8 cellular contexts compared by ENCODE assay signal in the genomic region with DNA sequence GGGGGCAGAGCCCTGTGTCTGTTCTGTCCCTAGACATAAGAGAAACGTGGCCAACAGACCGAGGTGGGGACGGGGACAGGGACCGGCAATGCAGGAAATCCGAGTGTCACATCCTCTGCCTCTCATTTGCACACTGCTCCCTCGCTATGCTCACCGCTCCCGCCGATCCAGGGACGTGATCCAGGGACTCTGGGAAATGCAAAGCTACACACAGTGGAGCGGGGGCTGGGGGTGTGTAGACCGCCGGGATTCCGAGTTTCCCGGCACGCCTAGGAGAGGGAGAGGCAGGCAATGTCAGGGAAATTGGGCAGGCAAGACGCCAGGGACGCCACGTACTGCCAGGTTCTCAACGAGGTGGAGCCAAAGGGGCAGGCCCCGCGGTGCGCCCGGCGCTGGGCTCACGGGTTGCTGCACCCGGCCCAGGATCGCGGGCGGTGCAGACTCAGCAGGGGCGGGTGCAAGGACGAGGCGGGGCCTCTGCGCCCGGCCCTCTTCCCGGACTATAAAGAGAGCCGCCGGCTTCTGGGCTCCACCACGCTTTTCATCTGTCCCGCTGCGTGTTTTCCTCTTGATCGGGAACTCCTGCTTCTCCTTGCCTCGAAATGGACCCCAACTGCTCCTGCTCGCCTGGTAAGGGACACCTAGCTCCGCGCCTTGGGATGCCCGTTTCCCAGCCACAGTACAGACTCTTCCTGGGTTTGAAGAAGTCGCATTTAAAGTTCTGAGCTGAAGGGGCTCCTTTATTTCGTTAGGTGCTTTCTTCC. TPM values are rescaled to one million over a fixed set of nuclear protein-coding genes. Genes with fewer than 3 reads are reported as not detected.
DNase-seq lines count a peak whose midpoint lies in the region; ATAC-seq and TF ChIP-seq lines count a peak whose summit lies in the region.

A gene (plus strand): TSS at position 532 of the 764 bp plus-strand sequence. CDS start 71 bp downstream, at position 603.

- H3K9me2 ChIP-seq in SU-DHL-6 (replicated peaks; ENCODE audit: insufficient read depth, low read length): no peaks in the 10 kb centered on the region

- peak; percentile 77 for DNase-seq in NCI-H1092 (lab: John Stamatoyannopoulos, UW)
- peak; percentile 95 for DNase-seq in activated naive CD8-positive, alpha-beta T cell treated with anti-CD3 and anti-CD28 coated beads, Interleukin-2, amount 10 ng/mL, durations not matched to agents 7 days and 5 days
- peak; percentile 97 for DNase-seq in Right ventricle myocardium superior
- peak; percentile 93 to 95 for DNase-seq in trophoblast cell
- DNase-seq in transverse colon: peak; percentile 94

- H3K4me1 ChIP-seq in trophoblast cell (ENCODE audit: control insufficient read depth in 1 of 2, insufficient read depth in 2 of 2, low read length in 2 of 2) (peaks cover 4 to 10% of the 10 kb centered on the region in 2 experiments), transverse colon (peaks cover 3 to 20% (median 11%) of the 10 kb centered on the region in 4 donors)

- TF ChIP-seq CTCF in SU-DHL-6 (IDR thresholded peaks at IDR 0.05; ENCODE audit: insufficient read depth, low read length, poor library complexity, severe bottlenecking) (no peak), transverse colon (IDR thresholded peaks at IDR 0.05) (no peak)

- H2BK120ac ChIP-seq in trophoblast cell (ENCODE audit: insufficient read depth, low read length, poor library complexity): peak within 1 kb of the TSS; percentile 29

- no peak within 1 kb of the TSS for H2BK5ac ChIP-seq in trophoblast cell (ENCODE audit: low read depth, low read length, poor library complexity)

- intact Hi-C loops in Right ventricle myocardium superior (cut with DNase I) (loop anchor here (2.0 kb wide), 1 partner anchor 73 kb away; a partner anchor contains a TSS), transverse colon (cut with DNase I; ENCODE audit: low total_unique reads) (loop anchor here (5.0 kb wide), 2 partner anchors 55 to 75 kb away; a partner anchor contains a TSS)

- peak within 1 kb of the TSS; percentile 6 for H3K4ac ChIP-seq in trophoblast cell (ENCODE audit: low read depth, low read length)

- peak within 1 kb of the TSS; percentile 73 for H4K12ac ChIP-seq in trophoblast cell (ENCODE audit: low read depth, low read length)

- peak within 1 kb of the TSS; percentile 36 for H4K91ac ChIP-seq in trophoblast cell (ENCODE audit: low read depth, low read length)

- H3F3A ChIP-seq in SU-DHL-6 (ENCODE audit: insufficient read depth): no peaks in the 10 kb centered on the region

- H3K9ac ChIP-seq in SU-DHL-6 (ENCODE audit: low read length) (peak within 1 kb of the TSS; percentile 57), trophoblast cell (ENCODE audit: low read length) (peak within 1 kb of the TSS; percentile 77)

- no peaks in the 10 kb centered on the region for H3K27me3 Mint-ChIP-seq in activated naive CD8-positive, alpha-beta T cell treated with anti-CD3 and anti-CD28 coated beads, Interleukin-2, amount 10 ng/mL, durations not matched to agents 7 days and 5 days

- H3K27me3 ChIP-seq in SU-DHL-6 (ENCODE audit: low read length) (no peaks in the 10 kb centered on the region), trophoblast cell (ENCODE audit: insufficient read depth, low read length) (no peaks in the 10 kb centered on the region), transverse colon (no peaks in the 10 kb centered on the region)

- peak within 1 kb of the TSS; percentile 63 for H3K18ac ChIP-seq in trophoblast cell (ENCODE audit: low read length)

- H2AFZ ChIP-seq in SU-DHL-6 (ENCODE audit: low read depth, low read length, severe bottlenecking): peak within 1 kb of the TSS; percentile 78
- peak within 1 kb of the TSS; percentile 85 for H2AFZ ChIP-seq in trophoblast cell (ENCODE audit: insufficient read depth, low read length, poor library complexity)

- peaks cover 8% of the 10 kb centered on the region for H3K79me1 ChIP-seq in trophoblast cell (ENCODE audit: low read length)

- H3K4me3 ChIP-seq in SU-DHL-6 (ENCODE audit: insufficient read depth, low read length, poor library complexity, severe bottlenecking) (peak within 1 kb of the TSS; percentile 51), trophoblast cell (ENCODE audit: low read depth, low read length) (peak within 1 kb of the TSS; percentile 73), transverse colon (peak within 1 kb of the TSS; percentile 43 to 79 (median 55))

- no peak within 1 kb of the TSS for H2AK5ac ChIP-seq in trophoblast cell (ENCODE audit: low read length)

- H3K23ac ChIP-seq in trophoblast cell (ENCODE audit: low read length): no peak within 1 kb of the TSS

- peaks cover 3% of the 10 kb centered on the region for H3K9me3 Mint-ChIP-seq in activated naive CD8-positive, alpha-beta T cell treated with anti-CD3 and anti-CD28 coated beads, Interleukin-2, amount 10 ng/mL, durations not matched to agents 7 days and 5 days

- POLR2A ChIA-PET in activated naive CD8-positive, alpha-beta T cell treated with anti-CD3 and anti-CD28 coated beads, Interleukin-2, amount 10 ng/mL, durations not matched to agents 7 days and 5 days (lab: Charles Lee): interaction anchor here (0.8 to 2.8 kb wide), 17 partner anchors 8 to 76 kb away, joined by 3 to 28 read pairs (median 5); a partner anchor contains a TSS

- ATAC-seq in HG02610 (IDR thresholded peaks at IDR 0.05; ENCODE audit: unreplicated experiment) (peak; percentile 96), Right ventricle myocardium superior (ENCODE audit: poor library complexity) (peak; percentile 95)
- ATAC-seq in activated naive CD8-positive, alpha-beta T cell treated with anti-CD3 and anti-CD28 coated beads, Interleukin-2, amount 10 ng/mL, durations not matched to agents 7 days and 5 days (ENCODE audit: low read depth): peak; percentile 94

- H3K36me3 Mint-ChIP-seq in activated naive CD8-positive, alpha-beta T cell treated with anti-CD3 and anti-CD28 coated beads, Interleukin-2, amount 10 ng/mL, durations not matched to agents 7 days and 5 days: peaks cover 6% of the 10 kb centered on the region

- H3K4me1 Mint-ChIP-seq in activated naive CD8-positive, alpha-beta T cell treated with anti-CD3 and anti-CD28 coated beads, Interleukin-2, amount 10 ng/mL, durations not matched to agents 7 days and 5 days: peaks cover 25% of the 10 kb centered on the region

- peak within 1 kb of the TSS; percentile 79 for H4K8ac ChIP-seq in trophoblast cell (ENCODE audit: low read depth, low read length)

- no peaks in the 10 kb centered on the region for H3K36me3 ChIP-seq in SU-DHL-6 (ENCODE audit: low read length)
- H3K36me3 ChIP-seq in trophoblast cell (ENCODE audit: control insufficient read depth in 1 of 2, insufficient read depth in 2 of 2, low read length in 2 of 2): no peaks in the 10 kb centered on the region
- no peaks in the 10 kb centered on the region for H3K36me3 ChIP-seq in transverse colon

- H4K20me1 ChIP-seq in SU-DHL-6 (ENCODE audit: low read depth, low read length): no peaks in the 10 kb centered on the region

- H3K9me3 ChIP-seq in SU-DHL-6 (ENCODE audit: insufficient read depth, low read length) (no peaks in the 10 kb centered on the region), trophoblast cell (ENCODE audit: insufficient read depth, low read depth, low read length) (peaks cover 1% of the 10 kb centered on the region), transverse colon (no peaks in the 10 kb centered on the region)

- TF ChIP-seq POLR2A in GM10847 (IDR thresholded peaks at IDR 0.05; ENCODE audit: extremely low read depth, insufficient read length) (peak; percentile 58), transverse colon (IDR thresholded peaks at IDR 0.05) (peak; percentile 97)

- H3K27ac ChIP-seq in SU-DHL-6 (ENCODE audit: low read depth, low read length) (no peak within 1 kb of the TSS), trophoblast cell (ENCODE audit: low read depth, low read length) (no peak within 1 kb of the TSS), transverse colon (peak within 1 kb of the TSS; percentile 79 to 87 (median 82))

- peak; percentile 96 for TF ChIP-seq EP300 in transverse colon (IDR thresholded peaks at IDR 0.05; ENCODE audit: low read depth)

- H3K4me3 Mint-ChIP-seq in activated naive CD8-positive, alpha-beta T cell treated with anti-CD3 and anti-CD28 coated beads, Interleukin-2, amount 10 ng/mL, durations not matched to agents 7 days and 5 days: peak within 1 kb of the TSS; percentile 97

- in situ Hi-C loops in transverse colon (cut with MboI; ENCODE audit: low pct_ligation_motif_present in 1 of 4, low pct_unique_long_range_greater_than_20kb in 1 of 4, low sequenced_read_pairs in 3 of 4): no loop called here

- H3K79me2 ChIP-seq in SU-DHL-6 (ENCODE audit: insufficient read depth, low read length) (no peaks in the 10 kb centered on the region), trophoblast cell (ENCODE audit: control insufficient read depth, insufficient read depth, low read length, poor library complexity) (peaks cover 1% of the 10 kb centered on the region)

- peak within 1 kb of the TSS; percentile 70 for H3K4me2 ChIP-seq in SU-DHL-6 (ENCODE audit: low read depth, low read length, poor library complexity, severe bottlenecking)
- H3K4me2 ChIP-seq in trophoblast cell (ENCODE audit: low read length): peak within 1 kb of the TSS; percentile 87

- H2BK12ac ChIP-seq in trophoblast cell (ENCODE audit: low read length): no peak within 1 kb of the TSS

- H3K27ac Mint-ChIP-seq in activated naive CD8-positive, alpha-beta T cell treated with anti-CD3 and anti-CD28 coated beads, Interleukin-2, amount 10 ng/mL, durations not matched to agents 7 days and 5 days: peak within 1 kb of the TSS; percentile 95

- WGBS in trophoblast cell (ENCODE audit: extremely low coverage, insufficient coverage, insufficient read length): no CpG with 5 or more reads among the region's 49 CpGs
- WGBS in transverse colon (ENCODE audit: low coverage in 1 of 2), 2 donors: 0% methylated on average over 10 to 46 of the region's 49 CpGs

- H3K14ac ChIP-seq in trophoblast cell (ENCODE audit: low read length): peak within 1 kb of the TSS; percentile 72

RNA-seq across cellular contexts. Expression of the gene that starts here (rescaled TPM):
- 10 to 100 TPM; 35.0 to 35.4 TPM for total RNA-seq in activated naive CD8-positive, alpha-beta T cell treated with anti-CD3 and anti-CD28 coated beads, Interleukin-2, amount 10 ng/mL, durations not matched to agents 7 days and 5 days
- 105 TPM for total RNA-seq in Right ventricle myocardium superior
- polyA plus RNA-seq in trophoblast cell (2013): 105 and 126 TPM in 2 replicates
- total RNA-seq in transverse colon: 100 to 1,000 TPM in 3 of 4 donors, 10 to 100 TPM in 1; 40.4 to 784 (median 274) TPM

Comparison
In these comparisons a context has a peak if more than half of its experiments do, and no peak if none do; other contexts are left out.
1. H3K27ac ChIP-seq: peak in transverse colon (4 of 4); none in SU-DHL-6 (single experiment) and trophoblast cell (single experiment).
2. Peak in every context shown above with its lines, with median percentiles within 50 percentile points of each other: ATAC-seq, DNase-seq and H3K4me3 ChIP-seq.